25 cellular contexts compared by ENCODE assay signal in genomic region chr7:139973091-139973490, GRCh38.
"Had no signal": no experiment of that assay in that cellular context is flagged by ENCODE, and none has a peak within 500 bp of the region (broad histone marks: within the 10 kb centered on the region; RNA-seq: fewer than 3 reads in every experiment).

No MANE protein-coding gene starts in this region.

- H3K9me3 Mint-ChIP-seq: activated B cell treated with CpG ODN at 0.5 μM for 24 hours; activated CD4-positive, alpha-beta T cell treated with anti-CD3 and anti-CD28 coated beads, Interleukin-2, amount 10 ng/mL, durations not matched to agents 24 days and 14 days; activated naive CD4-positive, alpha-beta T cell treated with anti-CD3 and anti-CD28 coated beads for 36 hours; activated T-cell treated with anti-CD3 and anti-CD28 coated beads, Interleukin-2, amount 50 U/mL, for 4 hours; activated T-helper 17 cell treated with anti-CD3 and anti-CD28 coated beads, Interleukin-2, amount 50 U/mL, for 72 hours had no signal

- H3K36me3 Mint-ChIP-seq: activated CD8-positive, alpha-beta memory T cell treated with anti-CD3 and anti-CD28 coated beads, Interleukin-2, amount 10 ng/mL, durations not matched to agents 7 days and 5 days; activated naive CD8-positive, alpha-beta T cell had no signal

- H3K27me3 ChIP-seq: brain microvascular endothelial cell, cardiac muscle cell, MG63 had no signal

- H3K9me3 ChIP-seq: MG63 had no signal

- H3K9ac ChIP-seq: KMS-11 had no signal

- H3K27ac Mint-ChIP-seq: activated B cell treated with CpG ODN at 0.5 μM for 24 hours; activated CD4-positive, alpha-beta T cell treated with anti-CD3 and anti-CD28 coated beads, Interleukin-2, amount 10 ng/mL, durations not matched to agents 24 days and 14 days; activated CD8-positive, alpha-beta memory T cell treated with anti-CD3 and anti-CD28 coated beads, Interleukin-2, amount 10 ng/mL, durations not matched to agents 7 days and 5 days; activated naive CD4-positive, alpha-beta T cell treated with anti-CD3 and anti-CD28 coated beads for 36 hours; activated naive CD8-positive, alpha-beta T cell; activated T-helper 17 cell treated with anti-CD3 and anti-CD28 coated beads, Interleukin-2, amount 50 U/mL, for 72 hours had no signal

- H3K36me3 ChIP-seq: brain microvascular endothelial cell, cardiac muscle cell, MG63 had no signal

- H3K4me1 Mint-ChIP-seq: activated B cell treated with CpG ODN at 0.5 μM for 24 hours; activated T-helper 17 cell treated with anti-CD3 and anti-CD28 coated beads, Interleukin-2, amount 50 U/mL, for 72 hours had no signal

- H3K4me3 Mint-ChIP-seq: activated B cell treated with CpG ODN at 0.5 μM for 24 hours; activated CD4-positive, alpha-beta T cell treated with anti-CD3 and anti-CD28 coated beads, Interleukin-2, amount 10 ng/mL, durations not matched to agents 24 days and 14 days; activated CD8-positive, alpha-beta memory T cell treated with anti-CD3 and anti-CD28 coated beads, Interleukin-2, amount 10 ng/mL, durations not matched to agents 7 days and 5 days; activated naive CD4-positive, alpha-beta T cell treated with anti-CD3 and anti-CD28 coated beads for 36 hours; activated naive CD8-positive, alpha-beta T cell; activated T-cell treated with anti-CD3 and anti-CD28 coated beads, Interleukin-2, amount 50 U/mL, for 4 hours; activated T-helper 17 cell treated with anti-CD3 and anti-CD28 coated beads, Interleukin-2, amount 50 U/mL, for 72 hours; T-helper 17 cell had no signal

- H3K4me3 ChIP-seq: cardiac muscle cell, MG63 had no signal

- DNase-seq: activated B cell treated with CpG ODN at 0.5 μM for 24 hours; activated CD4-positive, alpha-beta T cell treated with anti-CD3 and anti-CD28 coated beads for 1 hour; activated CD4-positive, alpha-beta T cell treated with anti-CD3 and anti-CD28 coated beads, Interleukin-2, amount 10 ng/mL, durations not matched to agents 24 days and 14 days; activated CD4-positive, alpha-beta T cell treated with anti-CD3 and anti-CD28 coated beads, Interleukin-2, amount 50 U/mL, for 48 hours; activated CD8-positive, alpha-beta memory T cell treated with anti-CD3 and anti-CD28 coated beads, Interleukin-2, amount 10 ng/mL, durations not matched to agents 7 days and 5 days; activated gamma-delta T cell; activated naive CD4-positive, alpha-beta T cell treated with anti-CD3 and anti-CD28 coated beads for 36 hours; activated T-cell treated with anti-CD3 and anti-CD28 coated beads, Interleukin-2, amount 50 U/mL, for 4 hours; amygdala; brain microvascular endothelial cell; MG63; MV-4-11; NCI-H1092 treated with DMSO at 0.1 percent for 48 hours; NCI-H1417 treated with DMSO at 0.1 percent for 48 hours; NCI-H1694; NCI-H2029; NCI-H510A; NCI-H526 treated with DMSO at 0.1 percent for 48 hours; SHP77 treated with DMSO at 0.1 percent for 48 hours; T-helper 17 cell; T-helper 9 cell had no signal

- ATAC-seq: activated CD8-positive, alpha-beta memory T cell treated with anti-CD3 and anti-CD28 coated beads, Interleukin-2, amount 10 ng/mL, durations not matched to agents 7 days and 5 days; activated T-cell treated with anti-CD3 and anti-CD28 coated beads, Interleukin-2, amount 50 U/mL, for 4 hours; activated T-helper 17 cell treated with anti-CD3 and anti-CD28 coated beads, Interleukin-2, amount 50 U/mL, for 72 hours; T-helper 17 cell had no signal

- H3K27ac ChIP-seq: brain microvascular endothelial cell, cardiac muscle cell, KMS-11 had no signal

- H3K27me3 Mint-ChIP-seq: activated B cell treated with CpG ODN at 0.5 μM for 24 hours; activated naive CD8-positive, alpha-beta T cell; activated T-helper 17 cell treated with anti-CD3 and anti-CD28 coated beads, Interleukin-2, amount 50 U/mL, for 72 hours; T-helper 17 cell had no signal
